Comparison of ENCODE assay signal across 16 cellular contexts in the genomic region with DNA sequence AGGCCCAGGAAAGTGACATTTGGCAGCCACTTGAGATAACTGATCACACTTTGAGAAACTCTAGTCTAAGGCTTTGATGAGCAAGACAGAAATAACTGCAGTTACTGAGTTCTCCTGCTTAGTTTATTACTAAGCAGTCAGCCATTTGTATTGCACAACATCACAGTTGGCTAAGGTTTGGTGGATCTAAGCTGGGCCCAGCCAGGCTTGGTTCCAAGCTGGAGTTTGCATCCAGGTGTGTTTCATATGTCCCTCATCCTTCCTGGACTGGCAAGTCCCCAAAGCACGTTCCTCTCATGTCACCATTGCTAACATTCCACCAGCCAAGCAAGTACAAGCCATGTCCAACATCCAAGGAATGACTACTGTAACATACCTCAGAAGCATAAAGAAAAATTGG.
DNase-seq lines count a peak whose midpoint lies in the region; ATAC-seq, FAIRE-seq and TF ChIP-seq lines count a peak whose summit lies in the region.
"Had no signal": no experiment of that assay in that cellular context is flagged by ENCODE, and none has a peak within 500 bp of the region (broad histone marks: within the 10 kb centered on the region; RNA-seq: fewer than 3 reads in every experiment).

No MANE protein-coding gene starts in this region.

- H2AFZ ChIP-seq in HepG2 (ENCODE audit: low read length) = no peak overlapping the region

- FAIRE-seq in bronchial epithelial cell (lab: Jason Lieb, UNC) = peak; percentile 99
- FAIRE-seq in HepG2 (lab: Jason Lieb, UNC) = no peak

- no peak overlapping the region for H3K4me3 ChIP-seq in AG09309 (ENCODE audit: control insufficient read depth, low read depth, low read length)
- no peak overlapping the region for H3K4me3 ChIP-seq in bronchial epithelial cell (ENCODE audit: low read depth, low read length)
- H3K4me3 ChIP-seq in HepG2 (replicated peaks in 1 of 3; ENCODE audit: insufficient read depth in 1 of 3, low read depth in 2 of 3, low read length in 3 of 3) = no peak overlapping the region
- H3K4me3 ChIP-seq: BLaER1 had no signal

- no CpG with 5 or more reads among the region's 1 CpG for WGBS in HepG2 (ENCODE audit: low lambda C conversion rate)

- H3K36me3 ChIP-seq in bronchial epithelial cell (ENCODE audit: control insufficient read depth, insufficient read depth, low read length) = no peaks in the 10 kb centered on the region
- H3K36me3 ChIP-seq in HepG2 (replicated peaks in 1 of 2; ENCODE audit: control insufficient read depth in 1 of 2, insufficient read depth in 2 of 2, low read length in 2 of 2) = no peaks in the 10 kb centered on the region
- H3K36me3 ChIP-seq: BLaER1, neutrophil had no signal

- H3K27me3 ChIP-seq in bronchial epithelial cell (ENCODE audit: control insufficient read depth, insufficient read depth, low read length) (no peaks in the 10 kb centered on the region), HepG2 (ENCODE audit: control insufficient read depth in 1 of 2, insufficient read depth in 2 of 2, low read length in 2 of 2) (peaks cover 0 to 17% of the 10 kb centered on the region in 2 experiments; a peak in 2 of 5 replicates)
- H3K27me3 ChIP-seq: BLaER1, neutrophil had no signal

- no peak overlapping the region for H3K27ac ChIP-seq in HepG2 (ENCODE audit: extremely low read length, insufficient read depth, low read length)
- H3K27ac ChIP-seq: BLaER1, neutrophil had no signal

- peak; percentile 75 for DNase-seq in AG09309 (ENCODE audit: low read depth)
- DNase-seq in bronchial epithelial cell (ENCODE audit: low read depth) = peak; percentile 97
- DNase-seq in HepG2 (ENCODE audit: low spot score) = no peak
- no peak for DNase-seq in activated CD8-positive, alpha-beta T cell treated with anti-CD3 and anti-CD28 coated beads for 36 hours
- no peak for DNase-seq in erythroblast (lab: John Stamatoyannopoulos, UW)
- DNase-seq in sciatic nerve (ENCODE audit: low spot score) = no peak
- DNase-seq: activated CD4-positive, alpha-beta T cell treated with anti-CD3 and anti-CD28 coated beads, Interleukin-2, amount 50 U/mL, for 1 hour; activated naive CD4-positive, alpha-beta T cell treated with anti-CD3 and anti-CD28 coated beads, Interleukin-2, amount 10 ng/mL, durations not matched to agents 7 days and 5 days; H9; Kasumi-1; NCI-H524 treated with DMSO at 0.1 percent for 48 hours; stimulated activated CD4-positive, alpha-beta T cell treated with anti-CD3 and anti-CD28 coated beads, Interleukin-2, amount 100 ng/mL, for 48 hours had no signal

- TF ChIP-seq CTCF in AG09309 (IDR thresholded peaks at IDR 0.05; ENCODE audit: control insufficient read depth, insufficient read depth, low read depth, low read length, missing control alignments) (no peak), bronchial epithelial cell (IDR thresholded peaks at IDR 0.05; ENCODE audit: insufficient read depth, low read length, severe bottlenecking) (no peak), HepG2 (CRISPR knock-in tag; IDR thresholded peaks at IDR 0.05) (no peak)
- TF ChIP-seq CTCF in activated CD8-positive, alpha-beta T cell treated with anti-CD3 and anti-CD28 coated beads for 36 hours (IDR thresholded peaks at IDR 0.05) = no peak

- TF ChIP-seq POLR2A in HepG2 (IDR thresholded peaks at IDR 0.05; ENCODE audit: insufficient read depth in 1 of 2, low read depth in 2 of 2, low read length in 2 of 2) (no peak), erythroblast (IDR thresholded peaks at IDR 0.05; ENCODE audit: low read length) (no peak)

- H3K4me1 Mint-ChIP-seq in activated CD8-positive, alpha-beta T cell treated with anti-CD3 and anti-CD28 coated beads for 36 hours (ENCODE audit: low read depth) = no peaks in the 10 kb centered on the region
- H3K4me1 Mint-ChIP-seq: activated naive CD4-positive, alpha-beta T cell treated with anti-CD3 and anti-CD28 coated beads, Interleukin-2, amount 10 ng/mL, durations not matched to agents 7 days and 5 days had no signal

- no peak overlapping the region for H3K9ac ChIP-seq in HepG2 (ENCODE audit: insufficient read depth, low read depth, low read length)
- H3K9ac ChIP-seq: BLaER1 had no signal

- ATAC-seq in HepG2 = no peak
- no peak for ATAC-seq in activated CD8-positive, alpha-beta T cell treated with anti-CD3 and anti-CD28 coated beads for 36 hours
- no peak for ATAC-seq in sciatic nerve
- ATAC-seq in GM18868 (IDR thresholded peaks at IDR 0.05; ENCODE audit: unreplicated experiment) = no peak

- H3K9me3 Mint-ChIP-seq in activated CD8-positive, alpha-beta T cell treated with anti-CD3 and anti-CD28 coated beads for 36 hours = no peaks in the 10 kb centered on the region
- H3K9me3 Mint-ChIP-seq: activated naive CD4-positive, alpha-beta T cell treated with anti-CD3 and anti-CD28 coated beads, Interleukin-2, amount 10 ng/mL, durations not matched to agents 7 days and 5 days; H9 had no signal

- intact Hi-C loops in HepG2 (cut with micrococcal nuclease; ENCODE audit: unreplicated experiment) = no loop called here
- intact Hi-C loops in activated CD8-positive, alpha-beta T cell treated with anti-CD3 and anti-CD28 coated beads for 36 hours (cut with micrococcal nuclease) = no loop called here
- intact Hi-C loops in sciatic nerve (cut with DNase I) = no loop called here

- no peaks in the 10 kb centered on the region for H3K9me3 ChIP-seq in HepG2 (ENCODE audit: low read length)
- H3K9me3 ChIP-seq: BLaER1, neutrophil had no signal

- H3K79me2 ChIP-seq in HepG2 (ENCODE audit: insufficient read depth, low read length) = no peaks in the 10 kb centered on the region

- no TSS peak for BruUV-seq in HepG2 (replicated peaks; lab: Mats Ljungman, UMichigan)

- no peak for TF ChIP-seq EP300 in Ishikawa (IDR thresholded peaks at IDR 0.05; ENCODE audit: borderline replicate concordance)
- no peak for TF ChIP-seq EP300 in HepG2 (IDR thresholded peaks at IDR 0.05; ENCODE audit: low read depth in 2 of 2, low read length in 2 of 2)
- no peak for TF ChIP-seq EP300 in HepG2 (CRISPR knock-in tag; IDR thresholded peaks at IDR 0.05; ENCODE audit: borderline replicate concordance)

- H3K4me3 Mint-ChIP-seq in activated CD8-positive, alpha-beta T cell treated with anti-CD3 and anti-CD28 coated beads for 36 hours = no peak overlapping the region
- H3K4me3 Mint-ChIP-seq: activated naive CD4-positive, alpha-beta T cell treated with anti-CD3 and anti-CD28 coated beads, Interleukin-2, amount 10 ng/mL, durations not matched to agents 7 days and 5 days; H9 had no signal

- POLR2A ChIA-PET in HepG2 (lab: Yijun Ruan, JAX) = no interaction called here
- POLR2A ChIA-PET in activated CD8-positive, alpha-beta T cell treated with anti-CD3 and anti-CD28 coated beads for 36 hours (lab: Charles Lee) = no interaction called here

- H3K27ac Mint-ChIP-seq in activated CD8-positive, alpha-beta T cell treated with anti-CD3 and anti-CD28 coated beads for 36 hours = no peak overlapping the region
- H3K27ac Mint-ChIP-seq: activated naive CD4-positive, alpha-beta T cell treated with anti-CD3 and anti-CD28 coated beads, Interleukin-2, amount 10 ng/mL, durations not matched to agents 7 days and 5 days; H9 had no signal

- H4K20me1 ChIP-seq in HepG2 (ENCODE audit: insufficient read depth, low read length) = no peaks in the 10 kb centered on the region
- H4K20me1 ChIP-seq: BLaER1 had no signal

- TF ChIP-seq RAD21 in Ishikawa (IDR thresholded peaks at IDR 0.05; ENCODE audit: low read depth) = no peak
- no peak for TF ChIP-seq RAD21 in HepG2 (CRISPR knock-in tag; IDR thresholded peaks at IDR 0.05)

- peaks cover 13% of the 10 kb centered on the region; the same call in 1 of the 2 replicates for H3K4me1 ChIP-seq in HepG2 (ENCODE audit: insufficient read depth, low read length)
- H3K4me1 ChIP-seq: BLaER1 had no signal

- CTCF ChIA-PET in HepG2 (lab: Yijun Ruan, JAX; ENCODE audit: low intra/inter-chr PET ratio, low total read pairs) = no interaction called here
- CTCF ChIA-PET in activated CD8-positive, alpha-beta T cell treated with anti-CD3 and anti-CD28 coated beads for 36 hours (lab: Charles Lee) = interaction anchor here (2.1 kb wide), 1 partner anchor 11 kb away, joined by 5 read pairs; no protein-coding TSS in a partner anchor

- H3K4me2 ChIP-seq in HepG2 (ENCODE audit: low read depth, low read length) = no peak overlapping the region
- H3K4me2 ChIP-seq: BLaER1 had no signal

- peaks cover 8% of the 10 kb centered on the region for H3K27me3 Mint-ChIP-seq in activated CD8-positive, alpha-beta T cell treated with anti-CD3 and anti-CD28 coated beads for 36 hours

- H3K36me3 Mint-ChIP-seq in activated CD8-positive, alpha-beta T cell treated with anti-CD3 and anti-CD28 coated beads for 36 hours (ENCODE audit: low read depth) = no peaks in the 10 kb centered on the region
- H3K36me3 Mint-ChIP-seq: activated naive CD4-positive, alpha-beta T cell treated with anti-CD3 and anti-CD28 coated beads, Interleukin-2, amount 10 ng/mL, durations not matched to agents 7 days and 5 days had no signal

- in situ Hi-C loops in HepG2 (cut with HindIII; ENCODE audit: extremely low pct_ligation_motif_present, low pct_unique_long_range_greater_than_20kb) = no loop called here

TF ChIP-seq in Ishikawa, 13 proteins besides CTCF, POLR2A, EP300 and RAD21 (continues in another document):
- TF ChIP-seq CEBPB (IDR thresholded peaks at IDR 0.05) (peak; percentile 96), NFIC (IDR thresholded peaks at IDR 0.05) (peak; percentile 42; the same call in 1 of the 2 replicates), TAF1 (IDR thresholded peaks at IDR 0.05; ENCODE audit: low read depth) (no peak), TCF12 (IDR thresholded peaks at IDR 0.05; ENCODE audit: low read depth) (no peak)
- TF ChIP-seq, protein P1, sequence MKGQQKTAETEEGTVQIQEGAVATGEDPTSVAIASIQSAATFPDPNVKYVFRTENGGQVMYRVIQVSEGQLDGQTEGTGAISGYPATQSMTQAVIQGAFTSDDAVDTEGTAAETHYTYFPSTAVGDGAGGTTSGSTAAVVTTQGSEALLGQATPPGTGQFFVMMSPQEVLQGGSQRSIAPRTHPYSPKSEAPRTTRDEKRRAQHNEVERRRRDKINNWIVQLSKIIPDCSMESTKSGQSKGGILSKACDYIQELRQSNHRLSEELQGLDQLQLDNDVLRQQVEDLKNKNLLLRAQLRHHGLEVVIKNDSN (IDR thresholded peaks at IDR 0.05) = no peak

TF ChIP-seq in HepG2, 621 proteins besides CTCF, POLR2A, EP300 and RAD21:
- TF ChIP-seq CEBPB (IDR thresholded peaks at IDR 0.05; ENCODE audit: borderline replicate concordance, low read depth, low read length) (peak; percentile 77), CHD2 (IDR thresholded peaks at IDR 0.05; ENCODE audit: low read depth, low read length) (no peak)
- TF ChIP-seq, protein P2, sequence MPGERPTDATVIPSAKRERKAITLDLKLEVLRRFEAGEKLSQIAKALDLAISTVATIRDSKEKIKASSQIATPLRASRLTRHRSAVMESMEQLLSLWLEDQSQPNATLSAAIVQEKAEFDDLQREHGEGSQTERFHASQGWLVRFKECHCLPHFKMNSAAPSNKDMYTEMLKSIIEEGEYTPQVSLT (CRISPR knock-in tag; IDR thresholded peaks at IDR 0.05; ENCODE audit: borderline replicate concordance, low read depth) = no peak

Comparison
In these comparisons a context has a peak if more than half of its experiments do, and no peak if none do; other contexts are left out.
1. DNase-seq: peak in AG09309 (single experiment) and bronchial epithelial cell (single experiment); none in HepG2 (single experiment), activated CD8-positive, alpha-beta T cell treated with anti-CD3 and anti-CD28 coated beads for 36 hours (single experiment), erythroblast (0 of 2) and sciatic nerve (single experiment).